1 cellular context compared by ENCODE assay signal in the genomic region with DNA sequence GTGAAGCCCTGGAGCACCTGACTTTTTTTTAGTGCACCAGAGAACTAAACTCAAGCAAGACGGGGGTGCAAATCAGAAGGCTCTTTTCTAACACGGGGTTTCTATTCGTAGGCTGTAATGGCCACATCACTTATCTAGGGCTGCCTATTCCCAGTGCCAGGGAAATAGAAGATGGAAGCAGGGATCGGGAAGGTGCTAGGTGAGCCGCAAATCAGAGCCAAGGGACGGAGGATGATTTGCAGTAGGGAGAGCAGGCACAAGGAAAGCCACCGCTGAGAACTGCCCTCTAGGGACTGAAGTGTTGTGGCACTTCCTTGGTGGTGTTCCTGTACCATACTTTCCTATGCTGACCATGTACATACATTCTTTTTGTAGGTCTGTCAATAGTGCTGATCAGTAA.
TF ChIP-seq lines count a peak whose summit lies in the region.

No MANE protein-coding gene starts in this region.

TF ChIP-seq in WTC11, 78 proteins besides CTCF, POLR2A, EP300 and RAD21 (continued from another document):
- TF ChIP-seq, protein P1, sequence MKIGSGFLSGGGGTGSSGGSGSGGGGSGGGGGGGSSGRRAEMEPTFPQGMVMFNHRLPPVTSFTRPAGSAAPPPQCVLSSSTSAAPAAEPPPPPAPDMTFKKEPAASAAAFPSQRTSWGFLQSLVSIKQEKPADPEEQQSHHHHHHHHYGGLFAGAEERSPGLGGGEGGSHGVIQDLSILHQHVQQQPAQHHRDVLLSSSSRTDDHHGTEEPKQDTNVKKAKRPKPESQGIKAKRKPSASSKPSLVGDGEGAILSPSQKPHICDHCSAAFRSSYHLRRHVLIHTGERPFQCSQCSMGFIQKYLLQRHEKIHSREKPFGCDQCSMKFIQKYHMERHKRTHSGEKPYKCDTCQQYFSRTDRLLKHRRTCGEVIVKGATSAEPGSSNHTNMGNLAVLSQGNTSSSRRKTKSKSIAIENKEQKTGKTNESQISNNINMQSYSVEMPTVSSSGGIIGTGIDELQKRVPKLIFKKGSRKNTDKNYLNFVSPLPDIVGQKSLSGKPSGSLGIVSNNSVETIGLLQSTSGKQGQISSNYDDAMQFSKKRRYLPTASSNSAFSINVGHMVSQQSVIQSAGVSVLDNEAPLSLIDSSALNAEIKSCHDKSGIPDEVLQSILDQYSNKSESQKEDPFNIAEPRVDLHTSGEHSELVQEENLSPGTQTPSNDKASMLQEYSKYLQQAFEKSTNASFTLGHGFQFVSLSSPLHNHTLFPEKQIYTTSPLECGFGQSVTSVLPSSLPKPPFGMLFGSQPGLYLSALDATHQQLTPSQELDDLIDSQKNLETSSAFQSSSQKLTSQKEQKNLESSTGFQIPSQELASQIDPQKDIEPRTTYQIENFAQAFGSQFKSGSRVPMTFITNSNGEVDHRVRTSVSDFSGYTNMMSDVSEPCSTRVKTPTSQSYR (CRISPR knock-in tag; IDR thresholded peaks at IDR 0.05) = no peak
- TF ChIP-seq ZNF416 (CRISPR knock-in tag; IDR thresholded peaks at IDR 0.05) = no peak
- no peak for TF ChIP-seq MYBL2 (CRISPR knock-in tag; IDR thresholded peaks at IDR 0.05)
- TF ChIP-seq SOX15 (CRISPR knock-in tag; IDR thresholded peaks at IDR 0.05) = no peak
TF ChIP-seq in WTC11: peak in this region for 0.
